8 cellular contexts compared by ENCODE assay signal in genomic region chr15:53808058-53808703, GRCh38. TPM values are rescaled to one million over a fixed set of nuclear protein-coding genes. Genes with fewer than 3 reads are reported as not detected.
DNase-seq lines count a peak whose midpoint lies in the region; ATAC-seq, FAIRE-seq and TF ChIP-seq lines count a peak whose summit lies in the region.
"Had no signal": no experiment of that assay in that cellular context is flagged by ENCODE, and none has a peak within 500 bp of the region (broad histone marks: within the 10 kb centered on the region; RNA-seq: fewer than 3 reads in every experiment).

No MANE protein-coding gene starts in this region.

- TF ChIP-seq EP300 in H1 (IDR thresholded peaks at IDR 0.05; ENCODE audit: borderline replicate concordance in 1 of 2, low read depth in 2 of 2, low read length in 2 of 2) = no peak

- H3K4me3 ChIP-seq in H1 (ENCODE audit: extremely low read depth in 1 of 4, insufficient read depth in 2 of 4, low read depth in 3 of 4, low read length in 4 of 4) (no peak overlapping the region), psoas muscle (no peak overlapping the region)
- H3K4me3 ChIP-seq: SJSA1 had no signal

- H3K9me3 ChIP-seq in H1 (ENCODE audit: insufficient read depth in 2 of 2, low read depth in 1 of 2, low read length in 1 of 2) (peaks cover 0 to 2% of the 10 kb centered on the region in 2 experiments; a peak in 1 of 4 replicates), psoas muscle (no peaks in the 10 kb centered on the region)
- H3K9me3 ChIP-seq: SJSA1 had no signal

- no peak overlapping the region for H4K91ac ChIP-seq in H1 (replicated peaks; ENCODE audit: insufficient read length, low read length)

- no peak overlapping the region for H3K18ac ChIP-seq in H1 (ENCODE audit: extremely low read depth, low read length)

- no peak overlapping the region for H3K9ac ChIP-seq in H1 (replicated peaks in 1 of 4; ENCODE audit: extremely low read depth in 1 of 4, low read depth in 3 of 4, low read length in 3 of 4)

- H2BK20ac ChIP-seq in H1 (ENCODE audit: low read length) = no peak overlapping the region

- H3K14ac ChIP-seq in H1 (ENCODE audit: insufficient read length) = no peak overlapping the region

- ATAC-seq in GM18867 (IDR thresholded peaks at IDR 0.05; ENCODE audit: unreplicated experiment) (peak; percentile 61), psoas muscle (no peak), GM18517 (IDR thresholded peaks at IDR 0.05; ENCODE audit: unreplicated experiment) (no peak), HG03039 (IDR thresholded peaks at IDR 0.05; ENCODE audit: unreplicated experiment) (no peak)

- intact Hi-C loops in psoas muscle (cut with DNase I) (no loop called here), posterior vena cava (cut with DNase I) (no loop called here)

- H3K27ac ChIP-seq in H1 (ENCODE audit: low read depth, low read length) (no peak overlapping the region), psoas muscle (no peak overlapping the region)
- H3K27ac ChIP-seq: SJSA1 had no signal

- H4K20me1 ChIP-seq in H1 (replicated peaks in 1 of 2; ENCODE audit: control insufficient read depth in 1 of 2, insufficient read depth in 2 of 2, low read length in 2 of 2) = no peaks in the 10 kb centered on the region

- no peak for FAIRE-seq in H1 (lab: Jason Lieb, UNC)

- TF ChIP-seq CTCF in H1 (IDR thresholded peaks at IDR 0.05; ENCODE audit: control extremely low read depth in 1 of 3, insufficient read depth in 1 of 3, low read depth in 1 of 3, low read length in 3 of 3) (peak in 1 of 3 experiments; percentile 39; a peak in 2 of 4 replicates), psoas muscle (IDR thresholded peaks at IDR 0.05) (peak; percentile 35)

- no peak overlapping the region for H2BK5ac ChIP-seq in H1 (ENCODE audit: low read depth, low read length)

- DNase-seq in NCI-H345 treated with DMSO at 0.1 percent for 48 hours (lab: John Stamatoyannopoulos, UW; ENCODE audit: unreplicated experiment) (peak; percentile 4), H1 (ENCODE audit: low read depth in 1 of 2, low spot score in 2 of 2) (no peak), psoas muscle (no peak), posterior vena cava (ENCODE audit: low spot score) (no peak)

- 57% methylated on average over 5 of the region's 5 CpGs; no CpG with 5 or more reads in 1 of the 2 experiments for WGBS in H1 (ENCODE audit: extremely low coverage in 1 of 2, insufficient coverage in 1 of 2, insufficient read length in 1 of 2, insufficient replicate concordance in 2 of 2, low coverage in 1 of 2, low lambda C conversion rate in 2 of 2, missing lambda C conversion rate in 1 of 2), 2 experiments
- WGBS in psoas muscle, 3 donors = 52 to 61% (median 52%) methylated on average over 5 of the region's 5 CpGs

- no peak overlapping the region for H2AK5ac ChIP-seq in H1 (ENCODE audit: low read depth, low read length)

- CTCF ChIA-PET in H1 (lab: Charles Lee; ENCODE audit: partially characterized antibody) = interaction anchor here (0.6 to 1.2 kb wide), 12 partner anchors 10 to 278 kb away, joined by 3 to 5 read pairs (median 3); no protein-coding TSS in a partner anchor

- no peaks in the 10 kb centered on the region for H3K79me1 ChIP-seq in H1 (ENCODE audit: low read depth, low read length)

- no peaks in the 10 kb centered on the region for H3K27me3 ChIP-seq in H1 (replicated peaks in 1 of 4; ENCODE audit: control insufficient read depth in 3 of 4, extremely low read depth in 1 of 4, insufficient read depth in 3 of 4, low read length in 3 of 4)
- H3K27me3 ChIP-seq in psoas muscle (ENCODE audit: insufficient read depth in 3 of 3, low read length in 2 of 3) = no peaks in the 10 kb centered on the region
- H3K27me3 ChIP-seq: SJSA1 had no signal

- H3K4me2 ChIP-seq in H1 (ENCODE audit: insufficient read depth in 1 of 2, low read depth in 2 of 2, low read length in 2 of 2) = no peak overlapping the region

- H3K36me3 ChIP-seq in H1 (ENCODE audit: control insufficient read depth in 2 of 4, insufficient read depth in 4 of 4, low read length in 3 of 4) = no peaks in the 10 kb centered on the region
- H3K36me3 ChIP-seq in psoas muscle (ENCODE audit: insufficient read depth in 1 of 2, low read depth in 1 of 2) = no peaks in the 10 kb centered on the region
- H3K36me3 ChIP-seq: SJSA1 had no signal

- H3K23ac ChIP-seq in H1 (ENCODE audit: insufficient read length) = no peak overlapping the region

- no peaks in the 10 kb centered on the region for H3K23me2 ChIP-seq in H1 (ENCODE audit: low read depth, low read length)

- H3K56ac ChIP-seq in H1 (replicated peaks; ENCODE audit: insufficient read length, low read depth, low read length) = no peak overlapping the region

- peak overlapping the region; percentile 85 for H2AFZ ChIP-seq in H1 (ENCODE audit: low read length)

- POLR2A ChIA-PET in H1 (lab: Charles Lee; ENCODE audit: partially characterized antibody) = no interaction called here

- no peak overlapping the region for H2BK12ac ChIP-seq in H1 (ENCODE audit: low read depth, low read length)

- TF ChIP-seq RAD21 in H1 (IDR thresholded peaks at IDR 0.05 in 1 of 2, conservative IDR thresholded peaks at IDR 0.05 in 1 of 2; ENCODE audit: low read depth in 2 of 2, low read length in 2 of 2) = peak in 1 of 2 experiments; percentile 39; a peak in 3 of 4 replicates

- H3K79me2 ChIP-seq in H1 (ENCODE audit: control insufficient read depth in 1 of 2, insufficient read depth in 2 of 2, low read length in 2 of 2) = no peaks in the 10 kb centered on the region

- H2BK15ac ChIP-seq in H1 (ENCODE audit: low read length) = no peak overlapping the region

- no peak overlapping the region for H4K8ac ChIP-seq in H1 (ENCODE audit: extremely low read depth, insufficient read depth, low read length)

- TF ChIP-seq POLR2A in H1 (IDR thresholded peaks at IDR 0.05; ENCODE audit: control extremely low read depth in 1 of 2, low read depth in 2 of 2, low read length in 2 of 2) = no peak

- H3K4me1 ChIP-seq in H1 (replicated peaks in 1 of 4; ENCODE audit: control insufficient read depth in 3 of 4, insufficient read depth in 4 of 4, low read length in 3 of 4) (no peaks in the 10 kb centered on the region; a peak in 1 of 7 replicates), psoas muscle (no peaks in the 10 kb centered on the region)
- H3K4me1 ChIP-seq: SJSA1 had no signal

- H3K4ac ChIP-seq in H1 (replicated peaks; ENCODE audit: insufficient read length, low read depth, low read length) = no peak overlapping the region

- H4K5ac ChIP-seq in H1 (ENCODE audit: insufficient read length, low read depth, low read length) = no peak overlapping the region

- H2BK120ac ChIP-seq in H1 (replicated peaks; ENCODE audit: low read depth, low read length) = no peak overlapping the region

TF ChIP-seq in H1, 55 proteins besides CTCF, POLR2A, EP300 and RAD21 (continues in another document):
- TF ChIP-seq CTBP2 (IDR thresholded peaks at IDR 0.05; ENCODE audit: borderline replicate concordance, insufficient read depth, insufficient read length, low read length) = no peak
- TF ChIP-seq YY1 (IDR thresholded peaks at IDR 0.05; ENCODE audit: low read depth, low read length) = no peak
- no peak for TF ChIP-seq CREB1 (IDR thresholded peaks at IDR 0.05)
- no peak for TF ChIP-seq MAX (IDR thresholded peaks at IDR 0.05)

RNA-seq across cellular contexts. Expression of gene WDR72, which starts 48.7 kb away (rescaled TPM):
- 1.9 and 2.1 TPM in 2 replicates for total RNA-seq in H1 (2021; fragmentation: NEBNext Ultra II Directional; extraction: Animal tissue kit (Norgen Biotek cat#: 25700))
- polyA plus RNA-seq in H1 (2011; rRNA removed) = 1.2 and 1.6 TPM in 2 replicates
- 1.5 TPM for polyA plus RNA-seq in H1 (2011; cell fraction: cytosol; rRNA removed)
- 4.5 TPM for polyA plus RNA-seq in H1 (2011; cell fraction: nucleus; rRNA removed)
- 0.67 to 1.3 TPM (median 1.0 TPM) in 4 replicates for polyA plus RNA-seq in H1 (2012, experiment 1 of 2)
- 0.10 TPM for polyA plus RNA-seq in H1 (2012, experiment 2 of 2)
- polyA plus RNA-seq in H1 (2013, experiment 1 of 2) = 3.1 TPM
- 2.3 TPM for polyA plus RNA-seq in H1 (2013, experiment 2 of 2)
- 2.7 and 3.4 TPM in 2 replicates for polyA minus RNA-seq in H1 (2011; rRNA and poly(A)+ RNA removed)
- polyA minus RNA-seq in H1 (2011; cell fraction: cytosol; rRNA and poly(A)+ RNA removed) = 1.2 TPM
- polyA minus RNA-seq in H1 (2011; cell fraction: nucleus; rRNA and poly(A)+ RNA removed) = 11.4 TPM
- total RNA-seq in psoas muscle = not detected
- not detected for polyA plus RNA-seq in psoas muscle
- total RNA-seq in posterior vena cava = not detected
- total RNA-seq: SJSA1 had no signal
